Comparison of ENCODE assay signal across 21 cellular contexts in genomic region chr5:120415985-120416384, GRCh38. TPM values are rescaled to one million over a fixed set of nuclear protein-coding genes. Genes with fewer than 3 reads are reported as not detected.
"Had no signal": no experiment of that assay in that cellular context is flagged by ENCODE, and none has a peak within 500 bp of the region (broad histone marks: within the 10 kb centered on the region; RNA-seq: fewer than 3 reads in every experiment).

No MANE protein-coding gene starts in this region.

- DNase-seq: activated CD8-positive, alpha-beta memory T cell treated with anti-CD3 and anti-CD28 coated beads for 24 hours; activated CD8-positive, alpha-beta memory T cell treated with anti-CD3 and anti-CD28 coated beads, Interleukin-2, amount 50 U/mL, for 4 hours; activated naive CD4-positive, alpha-beta T cell treated with Interleukin-2 at 50 U/mL for 16 hours; activated naive CD8-positive, alpha-beta T cell treated with anti-CD3 and anti-CD28 coated beads for 36 hours; activated T-cell treated with anti-CD3 and anti-CD28 coated beads, Interleukin-2, amount 50 U/mL, for 48 hours; amniotic stem cell; effector CD4-positive, alpha-beta T cell; kidney; lower lobe of right lung; naive thymus-derived CD4-positive, alpha-beta T cell; occipital lobe; stimulated activated CD4-positive, alpha-beta T cell treated with anti-CD3 and anti-CD28 coated beads, Interleukin-2, amount 100 ng/mL, for 48 hours; stimulated activated naive CD4-positive, alpha-beta T cell; T-helper 9 cell; testis; trophoblast cell had no signal

- H3K27me3 ChIP-seq: hepatocyte, testis, vagina had no signal

- H3K4me1 ChIP-seq: lower lobe of right lung, testis, vagina had no signal

- H3K4me3 ChIP-seq: hepatocyte, lower lobe of right lung, testis, vagina had no signal

- H3K9me3 ChIP-seq: testis, vagina had no signal

- FAIRE-seq: endometrium, kidney had no signal

- H2AFZ ChIP-seq: hepatocyte had no signal

- ATAC-seq: left lobe of liver; lower lobe of right lung; naive thymus-derived CD4-positive, alpha-beta T cell; sciatic nerve had no signal

- H3K79me2 ChIP-seq: hepatocyte had no signal

- H3K27ac ChIP-seq: hepatocyte, lower lobe of right lung, testis, vagina had no signal

- H3K4me2 ChIP-seq: hepatocyte had no signal

- H3K36me3 ChIP-seq: lower lobe of right lung, vagina had no signal

RNA-seq across cellular contexts. Expression of gene PRR16, which starts 48.1 kb away (rescaled TPM):
- polyA plus RNA-seq: naive thymus-derived CD4-positive, alpha-beta T cell had no signal
